Comparison of ENCODE assay signal across 15 cellular contexts in the genomic region with DNA sequence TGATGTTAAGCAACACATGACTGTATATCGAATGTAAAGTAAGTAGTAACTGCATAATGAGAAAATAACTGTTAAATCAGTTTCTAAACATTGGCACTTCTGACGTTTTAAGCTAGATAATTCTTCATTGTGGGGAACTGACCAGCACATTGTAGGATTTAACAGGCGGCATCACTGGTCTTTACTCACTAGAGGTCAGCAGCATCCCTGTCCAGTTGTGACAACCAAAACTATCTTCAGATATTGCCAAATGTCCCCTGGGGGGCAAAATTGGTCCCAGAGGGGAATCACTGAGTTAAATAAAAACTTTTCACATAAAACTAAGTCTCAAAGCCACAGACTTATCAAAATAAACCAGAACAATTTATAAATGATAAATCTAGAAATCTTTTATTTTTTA.
A peak's percentile ranks its signal among the peaks of the same experiment; 100 is the strongest.
DNase-seq lines count a peak whose midpoint lies in the region; ATAC-seq, FAIRE-seq and TF ChIP-seq lines count a peak whose summit lies in the region.
"Had no signal": no experiment of that assay in that cellular context is flagged by ENCODE, and none has a peak within 500 bp of the region (broad histone marks: within the 10 kb centered on the region; RNA-seq: fewer than 3 reads in every experiment).

No MANE protein-coding gene starts in this region.

- H3K4me1 ChIP-seq in PC-3 (ENCODE audit: insufficient read depth, low read length): peaks cover 7% of the 10 kb centered on the region; the same call in 1 of the 2 replicates
- no peaks in the 10 kb centered on the region for H3K4me1 ChIP-seq in endodermal cell (ENCODE audit: control insufficient read depth, insufficient read depth, low read length)
- H3K4me1 ChIP-seq in neural progenitor cell: no peaks in the 10 kb centered on the region

- 89 to 91% methylated on average over 3 of the region's 3 CpGs for WGBS in endodermal cell (ENCODE audit: insufficient coverage in 1 of 2, insufficient read length in 1 of 2), 2 experiments

- no peak overlapping the region for H3K27ac Mint-ChIP-seq in endodermal cell
- no peak overlapping the region for H3K27ac Mint-ChIP-seq in neural progenitor cell
- H3K27ac Mint-ChIP-seq: activated naive CD8-positive, alpha-beta T cell treated with anti-CD3 and anti-CD28 coated beads, Interleukin-2, amount 10 ng/mL, durations not matched to agents 7 days and 5 days had no signal

- H3K36me3 Mint-ChIP-seq in endodermal cell (ENCODE audit: low read depth) (peaks cover 74% of the 10 kb centered on the region), neural progenitor cell (peaks cover 56% of the 10 kb centered on the region)

- H3K9me2 ChIP-seq in PC-3 (replicated peaks; ENCODE audit: low read length): no peaks in the 10 kb centered on the region

- H3K36me3 ChIP-seq in PC-3 (ENCODE audit: low read depth, low read length) (peaks cover 19% of the 10 kb centered on the region), endodermal cell (ENCODE audit: control insufficient read depth, insufficient read depth, low read length) (peaks cover 75% of the 10 kb centered on the region), neural progenitor cell (peaks cover 6% of the 10 kb centered on the region)

- peak; percentile 72 for ATAC-seq in PC-3
- ATAC-seq in GM18909 (IDR thresholded peaks at IDR 0.05; ENCODE audit: poor library complexity, unreplicated experiment): no peak
- ATAC-seq: left cardiac atrium had no signal

- H3K4me2 ChIP-seq in PC-3 (ENCODE audit: low read length): no peak overlapping the region
- H3K4me2 ChIP-seq in neural progenitor cell: no peak overlapping the region
- H3K4me2 ChIP-seq: smooth muscle cell had no signal

- H4K20me1 ChIP-seq in PC-3 (ENCODE audit: low read length): no peaks in the 10 kb centered on the region
- H4K20me1 ChIP-seq in neural progenitor cell (ENCODE audit: low read depth): no peaks in the 10 kb centered on the region

- intact Hi-C loops in PC-3 (cut with micrococcal nuclease): loop anchor here (5.0 kb wide), 2 partner anchors 150 to 265 kb away; no protein-coding TSS in a partner anchor

- H3K4me3 Mint-ChIP-seq in endodermal cell: no peak overlapping the region
- no peak overlapping the region for H3K4me3 Mint-ChIP-seq in neural progenitor cell
- H3K4me3 Mint-ChIP-seq: activated naive CD8-positive, alpha-beta T cell treated with anti-CD3 and anti-CD28 coated beads, Interleukin-2, amount 10 ng/mL, durations not matched to agents 7 days and 5 days; neural crest cell had no signal

- POLR2A ChIA-PET in PC-3 (lab: Charles Lee; ENCODE audit: unreplicated experiment): no interaction called here

- DNase-seq in GM03348 (ENCODE audit: low spot score): peak; percentile 5
- peak; percentile 10 for DNase-seq in PC-3
- no peak for DNase-seq in endodermal cell
- no peak for DNase-seq in neural progenitor cell (ENCODE audit: low spot score)
- DNase-seq in erythroblast (lab: John Stamatoyannopoulos, UW): no peak
- no peak for DNase-seq in GM12892 (ENCODE audit: insufficient read length)
- DNase-seq in NCI-H2107 (lab: John Stamatoyannopoulos, UW): no peak
- DNase-seq: activated CD4-positive, CD25-positive, alpha-beta regulatory T cell treated with anti-CD3 and anti-CD28 coated beads, Interleukin-2, amount 50 U/mL, for 72 hours; activated naive CD8-positive, alpha-beta T cell treated with anti-CD3 and anti-CD28 coated beads, Interleukin-2, amount 10 ng/mL, durations not matched to agents 7 days and 5 days; dorsolateral prefrontal cortex; left cardiac atrium; NCI-H2029 had no signal

- H2AFZ ChIP-seq in PC-3 (ENCODE audit: low read length) (no peak overlapping the region), neural progenitor cell (replicated peaks) (no peak overlapping the region)

- no peaks in the 10 kb centered on the region for H3K27me3 Mint-ChIP-seq in endodermal cell (ENCODE audit: insufficient read depth)
- H3K27me3 Mint-ChIP-seq in neural progenitor cell (ENCODE audit: insufficient read depth, low read depth): no peaks in the 10 kb centered on the region
- H3K27me3 Mint-ChIP-seq: activated naive CD8-positive, alpha-beta T cell treated with anti-CD3 and anti-CD28 coated beads, Interleukin-2, amount 10 ng/mL, durations not matched to agents 7 days and 5 days had no signal

- no TSS peak for BruUV-seq in PC-3 (replicated peaks; lab: Mats Ljungman, UMichigan)

- H3K27me3 ChIP-seq in PC-3 (ENCODE audit: low read length) (no peaks in the 10 kb centered on the region), endodermal cell (ENCODE audit: control insufficient read depth, insufficient read depth, low read length, poor library complexity, severe bottlenecking) (no peaks in the 10 kb centered on the region), neural progenitor cell (no peaks in the 10 kb centered on the region)
- H3K27me3 ChIP-seq: dorsolateral prefrontal cortex had no signal

- FAIRE-seq in GM12892 (lab: Jason Lieb, UNC): no peak

- no peak overlapping the region for H3K9ac ChIP-seq in PC-3 (ENCODE audit: low read length)
- H3K9ac ChIP-seq in endodermal cell (ENCODE audit: extremely low read depth, low read length, poor library complexity, severe bottlenecking): no peak overlapping the region
- no peak overlapping the region for H3K9ac ChIP-seq in neural progenitor cell

- CTCF ChIA-PET in PC-3 (lab: Charles Lee): interaction anchor here (1.5 kb wide), 1 partner anchor 152 kb away, joined by 5 read pairs; no protein-coding TSS in a partner anchor

- H3K27ac ChIP-seq in PC-3 (ENCODE audit: low read length): no peak overlapping the region
- no peak overlapping the region for H3K27ac ChIP-seq in endodermal cell (ENCODE audit: low read depth, low read length)
- no peak overlapping the region for H3K27ac ChIP-seq in neural progenitor cell
- H3K27ac ChIP-seq: dorsolateral prefrontal cortex had no signal

- H3K79me2 ChIP-seq in PC-3 (ENCODE audit: low read length): no peaks in the 10 kb centered on the region
- H3K79me2 ChIP-seq in neural progenitor cell (ENCODE audit: low read depth): no peaks in the 10 kb centered on the region

- H3K4me1 Mint-ChIP-seq in endodermal cell: no peaks in the 10 kb centered on the region
- no peaks in the 10 kb centered on the region for H3K4me1 Mint-ChIP-seq in neural progenitor cell
- H3K4me1 Mint-ChIP-seq: activated naive CD8-positive, alpha-beta T cell treated with anti-CD3 and anti-CD28 coated beads, Interleukin-2, amount 10 ng/mL, durations not matched to agents 7 days and 5 days; neural crest cell had no signal

- peak; percentile 48 for TF ChIP-seq CTCF in PC-3 (conservative IDR thresholded peaks at IDR 0.05; ENCODE audit: low read depth, low read length)
- peak; percentile 54 for TF ChIP-seq CTCF in endodermal cell (conservative IDR thresholded peaks at IDR 0.05)
- TF ChIP-seq CTCF in neural progenitor cell (IDR thresholded peaks at IDR 0.05): peak; percentile 31

- no peaks in the 10 kb centered on the region for H3K9me3 ChIP-seq in PC-3 (ENCODE audit: low read length)
- H3K9me3 ChIP-seq in endodermal cell (ENCODE audit: control insufficient read depth, low read length): peaks cover 59% of the 10 kb centered on the region
- H3K9me3 ChIP-seq in neural progenitor cell (ENCODE audit: low read depth): no peaks in the 10 kb centered on the region

- no peak overlapping the region for H3K4me3 ChIP-seq in PC-3 (ENCODE audit: low read length)
- no peak overlapping the region for H3K4me3 ChIP-seq in endodermal cell (ENCODE audit: low read length)
- H3K4me3 ChIP-seq in neural progenitor cell: no peak overlapping the region
- H3K4me3 ChIP-seq: dorsolateral prefrontal cortex, smooth muscle cell had no signal

- no peaks in the 10 kb centered on the region for H3F3A ChIP-seq in PC-3 (ENCODE audit: low read length, unreplicated experiment)
- H3F3A ChIP-seq in neural progenitor cell (ENCODE audit: low read depth): no peaks in the 10 kb centered on the region

- H3K9me3 Mint-ChIP-seq in endodermal cell: peaks cover 49% of the 10 kb centered on the region
- H3K9me3 Mint-ChIP-seq in neural progenitor cell: peaks cover 27% of the 10 kb centered on the region

- TF ChIP-seq POLR2A in erythroblast (IDR thresholded peaks at IDR 0.05; ENCODE audit: low read length) (no peak), GM12892 (IDR thresholded peaks at IDR 0.05; ENCODE audit: low read depth, low read length) (no peak)

Comparison
In these comparisons a context has a peak if more than half of its experiments do, and no peak if none do; other contexts are left out.
1. DNase-seq: peak in GM03348 (single experiment) and PC-3 (single experiment); none in endodermal cell (single experiment), neural progenitor cell (single experiment), erythroblast (0 of 2), GM12892 (single experiment) and NCI-H2107 (single experiment).
2. Peak in every context shown above with its lines, with median percentiles within 50 percentile points of each other: CTCF ChIP-seq.